Comparison of ENCODE assay signal across 14 cellular contexts in the genomic region with DNA sequence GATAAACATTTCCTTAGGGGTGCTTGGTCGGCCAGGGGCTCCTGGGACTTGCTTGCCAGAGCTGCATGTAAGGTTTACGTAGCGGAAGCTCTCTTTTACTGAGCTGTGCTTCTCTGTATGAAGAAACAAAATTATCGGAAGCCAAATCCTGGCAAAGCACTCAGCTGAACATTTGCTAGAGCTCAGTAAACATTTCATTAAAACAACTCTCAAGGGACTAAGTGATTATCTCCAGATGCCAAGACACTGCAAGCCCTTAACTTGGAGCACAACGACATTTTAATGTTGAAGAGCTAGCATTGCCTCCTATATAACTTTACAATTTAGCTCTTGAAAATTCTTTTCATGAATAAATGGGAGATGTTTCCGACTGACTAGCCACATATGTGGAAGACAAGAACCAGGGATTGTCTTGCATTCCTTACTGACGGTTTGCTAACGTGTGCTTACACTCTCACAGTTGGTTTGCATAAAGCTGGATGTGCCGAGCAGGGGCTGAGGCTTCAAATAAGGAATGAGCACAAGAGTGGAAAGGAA. TPM values are rescaled to one million over a fixed set of nuclear protein-coding genes. Genes with fewer than 3 reads are reported as not detected.
DNase-seq lines count a peak whose midpoint lies in the region; ATAC-seq and TF ChIP-seq lines count a peak whose summit lies in the region.
"Had no signal": no experiment of that assay in that cellular context is flagged by ENCODE, and none has a peak within 500 bp of the region (broad histone marks: within the 10 kb centered on the region; RNA-seq: fewer than 3 reads in every experiment).

No MANE protein-coding gene starts in this region.

- 0 out of 2 replicates have a peak overlapping the region, but pooled peaks have one; percentile 26 for H3K27ac ChIP-seq in GM23338 (ENCODE audit: low read depth)
- peak overlapping the region; percentile 58 for H3K27ac ChIP-seq in SK-N-MC
- H3K27ac ChIP-seq in hepatocyte, result peak overlapping the region; percentile 49
- peak overlapping the region; percentile 99 for H3K27ac ChIP-seq in stomach smooth muscle (ENCODE audit: low read length)
- H3K27ac ChIP-seq: pancreas, testis had no signal

- no peaks in the 10 kb centered on the region for H3F3A ChIP-seq in GM23338 (replicated peaks; ENCODE audit: low read depth)

- peaks cover 31% of the 10 kb centered on the region for H3K4me1 Mint-ChIP-seq in GM23338
- no peaks in the 10 kb centered on the region for H3K4me1 Mint-ChIP-seq in activated CD4-positive, alpha-beta memory T cell treated with anti-CD3 and anti-CD28 coated beads, Interleukin-2, amount 10 ng/mL, durations not matched to agents 7 days and 5 days
- H3K4me1 Mint-ChIP-seq: activated CD4-positive, alpha-beta T cell treated with anti-CD3 and anti-CD28 coated beads, Interleukin-2, amount 10 ng/mL, durations not matched to agents 7 days and 5 days; activated naive CD8-positive, alpha-beta T cell treated with anti-CD3 and anti-CD28 coated beads, Interleukin-2, amount 10 ng/mL, durations not matched to agents 7 days and 5 days had no signal

- H3K79me2 ChIP-seq in GM23338 (replicated peaks; ENCODE audit: insufficient read depth), result no peaks in the 10 kb centered on the region
- no peaks in the 10 kb centered on the region for H3K79me2 ChIP-seq in hepatocyte

- CTCF ChIA-PET in activated CD4-positive, alpha-beta memory T cell treated with anti-CD3 and anti-CD28 coated beads, Interleukin-2, amount 10 ng/mL, durations not matched to agents 7 days and 5 days (lab: Charles Lee), result interaction anchor here (1.4 to 2.2 kb wide), 2 partner anchors 32 to 33 kb away, joined by 3 to 6 read pairs; no protein-coding TSS in a partner anchor

- no peaks in the 10 kb centered on the region for H3K9me3 Mint-ChIP-seq in GM23338
- no peaks in the 10 kb centered on the region for H3K9me3 Mint-ChIP-seq in activated CD4-positive, alpha-beta memory T cell treated with anti-CD3 and anti-CD28 coated beads, Interleukin-2, amount 10 ng/mL, durations not matched to agents 7 days and 5 days
- H3K9me3 Mint-ChIP-seq: activated CD4-positive, alpha-beta T cell treated with anti-CD3 and anti-CD28 coated beads, Interleukin-2, amount 10 ng/mL, durations not matched to agents 7 days and 5 days; activated naive CD8-positive, alpha-beta T cell treated with anti-CD3 and anti-CD28 coated beads, Interleukin-2, amount 10 ng/mL, durations not matched to agents 7 days and 5 days had no signal

- WGBS in hepatocyte (ENCODE audit: low lambda C conversion rate, missing lambda C conversion rate), result 42% methylated on average over 9 of the region's 9 CpGs

- H3K4me1 ChIP-seq in GM23338 (ENCODE audit: insufficient read depth) (peaks cover 14% of the 10 kb centered on the region), hepatocyte (ENCODE audit: insufficient read depth) (peaks cover 19% of the 10 kb centered on the region), stomach smooth muscle (ENCODE audit: control insufficient read depth, insufficient read depth, low read length) (peaks cover 43% of the 10 kb centered on the region)
- H3K4me1 ChIP-seq: pancreas had no signal

- POLR2A ChIA-PET in activated CD4-positive, alpha-beta memory T cell treated with anti-CD3 and anti-CD28 coated beads, Interleukin-2, amount 10 ng/mL, durations not matched to agents 7 days and 5 days (lab: Charles Lee), result no interaction called here

- H3K4me3 ChIP-seq in GM23338 (no peak overlapping the region), SK-N-MC (peak overlapping the region; percentile 62), hepatocyte (no peak overlapping the region), stomach smooth muscle (ENCODE audit: low read length in 2 of 2) (peak overlapping the region; percentile 45 to 64)
- H3K4me3 ChIP-seq: K562, pancreas, testis had no signal

- DNase-seq in GM23338 (ENCODE audit: low spot score), result peak; percentile 22
- peak; percentile 99 for DNase-seq in SK-N-MC (ENCODE audit: low read depth, low spot score)
- peak; percentile 64 for DNase-seq in hepatocyte (ENCODE audit: low spot score)
- DNase-seq in NCI-H2029 treated with DMSO at 0.1 percent for 48 hours (lab: John Stamatoyannopoulos, UW), result no peak
- no peak for DNase-seq in effector CD8-positive, alpha-beta T cell (lab: John Stamatoyannopoulos, UW)
- no peak for DNase-seq in activated CD4-positive, alpha-beta memory T cell treated with anti-CD3 and anti-CD28 coated beads, Interleukin-2, amount 10 ng/mL, durations not matched to agents 7 days and 5 days
- DNase-seq: activated CD4-positive, alpha-beta T cell treated with anti-CD3 and anti-CD28 coated beads, Interleukin-2, amount 10 ng/mL, durations not matched to agents 7 days and 5 days; activated naive CD8-positive, alpha-beta T cell treated with anti-CD3 and anti-CD28 coated beads, Interleukin-2, amount 10 ng/mL, durations not matched to agents 7 days and 5 days; effector CD4-positive, alpha-beta T cell; NCI-H510A; pancreas; testis had no signal

- H3K4me3 Mint-ChIP-seq in GM23338, result no peak overlapping the region
- no peak overlapping the region for H3K4me3 Mint-ChIP-seq in activated CD4-positive, alpha-beta memory T cell treated with anti-CD3 and anti-CD28 coated beads, Interleukin-2, amount 10 ng/mL, durations not matched to agents 7 days and 5 days
- H3K4me3 Mint-ChIP-seq: activated CD4-positive, alpha-beta T cell treated with anti-CD3 and anti-CD28 coated beads, Interleukin-2, amount 10 ng/mL, durations not matched to agents 7 days and 5 days; activated naive CD8-positive, alpha-beta T cell treated with anti-CD3 and anti-CD28 coated beads, Interleukin-2, amount 10 ng/mL, durations not matched to agents 7 days and 5 days had no signal

- H4K20me1 ChIP-seq in GM23338 (replicated peaks; ENCODE audit: insufficient read depth), result no peaks in the 10 kb centered on the region
- no peaks in the 10 kb centered on the region for H4K20me1 ChIP-seq in hepatocyte (ENCODE audit: insufficient read depth, poor library complexity, severe bottlenecking)

- H3K36me3 ChIP-seq in GM23338 (ENCODE audit: insufficient read depth) (no peaks in the 10 kb centered on the region), SK-N-MC (ENCODE audit: insufficient read depth, low read length) (no peaks in the 10 kb centered on the region), hepatocyte (replicated peaks; ENCODE audit: insufficient read depth, low read depth) (no peaks in the 10 kb centered on the region), stomach smooth muscle (ENCODE audit: control insufficient read depth in 2 of 2, insufficient read depth in 2 of 2, low read length in 2 of 2) (no peaks in the 10 kb centered on the region)
- H3K36me3 ChIP-seq: pancreas had no signal

- H3K9ac ChIP-seq in SK-N-MC (ENCODE audit: insufficient read length) (no peak overlapping the region), stomach smooth muscle (ENCODE audit: low read length in 2 of 2) (peak overlapping the region; percentile 64 to 71)

- TF ChIP-seq CTCF in GM23338 (conservative IDR thresholded peaks at IDR 0.05; ENCODE audit: low read depth in 2 of 2) (no peak), hepatocyte (IDR thresholded peaks at IDR 0.05; ENCODE audit: poor library complexity) (no peak)

- no peaks in the 10 kb centered on the region for H3K27me3 ChIP-seq in GM23338 (ENCODE audit: insufficient read depth)
- no peaks in the 10 kb centered on the region for H3K27me3 ChIP-seq in hepatocyte
- no peaks in the 10 kb centered on the region for H3K27me3 ChIP-seq in stomach smooth muscle (ENCODE audit: control insufficient read depth in 1 of 2, insufficient read depth in 2 of 2, low read length in 2 of 2)
- H3K27me3 ChIP-seq: pancreas, testis had no signal

- peak overlapping the region; percentile 95 for H2AFZ ChIP-seq in GM23338
- H2AFZ ChIP-seq in hepatocyte, result no peak overlapping the region

- H3K27ac Mint-ChIP-seq in GM23338, result no peak overlapping the region
- no peak overlapping the region for H3K27ac Mint-ChIP-seq in activated CD4-positive, alpha-beta memory T cell treated with anti-CD3 and anti-CD28 coated beads, Interleukin-2, amount 10 ng/mL, durations not matched to agents 7 days and 5 days
- H3K27ac Mint-ChIP-seq: activated CD4-positive, alpha-beta T cell treated with anti-CD3 and anti-CD28 coated beads, Interleukin-2, amount 10 ng/mL, durations not matched to agents 7 days and 5 days; activated naive CD8-positive, alpha-beta T cell treated with anti-CD3 and anti-CD28 coated beads, Interleukin-2, amount 10 ng/mL, durations not matched to agents 7 days and 5 days had no signal

- H3K9me2 ChIP-seq in GM23338 (ENCODE audit: insufficient read depth) (no peaks in the 10 kb centered on the region), hepatocyte (replicated peaks; ENCODE audit: insufficient read depth) (no peaks in the 10 kb centered on the region)

- H3K36me3 Mint-ChIP-seq in GM23338 (ENCODE audit: low read depth), result no peaks in the 10 kb centered on the region
- H3K36me3 Mint-ChIP-seq in activated CD4-positive, alpha-beta memory T cell treated with anti-CD3 and anti-CD28 coated beads, Interleukin-2, amount 10 ng/mL, durations not matched to agents 7 days and 5 days (ENCODE audit: low read depth), result no peaks in the 10 kb centered on the region
- H3K36me3 Mint-ChIP-seq: activated naive CD8-positive, alpha-beta T cell treated with anti-CD3 and anti-CD28 coated beads, Interleukin-2, amount 10 ng/mL, durations not matched to agents 7 days and 5 days had no signal

- peaks cover 2% of the 10 kb centered on the region for H3K27me3 Mint-ChIP-seq in GM23338 (ENCODE audit: insufficient read depth, low read depth, poor library complexity)
- H3K27me3 Mint-ChIP-seq in activated CD4-positive, alpha-beta memory T cell treated with anti-CD3 and anti-CD28 coated beads, Interleukin-2, amount 10 ng/mL, durations not matched to agents 7 days and 5 days, result peaks cover 12% of the 10 kb centered on the region
- H3K27me3 Mint-ChIP-seq: activated naive CD8-positive, alpha-beta T cell treated with anti-CD3 and anti-CD28 coated beads, Interleukin-2, amount 10 ng/mL, durations not matched to agents 7 days and 5 days had no signal

- peak; percentile 18; the same call in 1 of the 3 replicates for ATAC-seq in GM23338
- ATAC-seq: K562, pancreas had no signal

- H3K9me3 ChIP-seq in SK-N-MC (ENCODE audit: low read depth, low read length) (no peaks in the 10 kb centered on the region), hepatocyte (ENCODE audit: low read depth) (no peaks in the 10 kb centered on the region), stomach smooth muscle (ENCODE audit: control insufficient read depth in 2 of 2, low read length in 2 of 2) (no peaks in the 10 kb centered on the region)
- H3K9me3 ChIP-seq: pancreas, testis had no signal

- no peak overlapping the region for H3K4me2 ChIP-seq in GM23338
- H3K4me2 ChIP-seq in hepatocyte, result peak overlapping the region; percentile 56

RNA-seq across cellular contexts. Expression of gene SCUBE2, which starts 43.3 kb away (rescaled TPM):
- 0.63 TPM in 1 of 2 replicates, not detected in the other for total RNA-seq in GM23338 (2014; rRNA removed; shearing (Covaris generic))
- polyA plus RNA-seq in GM23338 (2016; fragmentation: Nextera tagmentation; extraction: Ambion mirVana) (0.47 and 1.2 TPM in 2 replicates), hepatocyte (8.9 and 13.9 TPM in 2 replicates)
- total RNA-seq in hepatocyte, result 8.6 and 14.2 TPM in 2 replicates
- not detected for total RNA-seq in activated CD4-positive, alpha-beta memory T cell treated with anti-CD3 and anti-CD28 coated beads, Interleukin-2, amount 10 ng/mL, durations not matched to agents 7 days and 5 days
- total RNA-seq: activated naive CD8-positive, alpha-beta T cell treated with anti-CD3 and anti-CD28 coated beads, Interleukin-2, amount 10 ng/mL, durations not matched to agents 7 days and 5 days had no signal

RNA-seq across cellular contexts. Expression of gene NRIP3, which starts 44.3 kb away (rescaled TPM):
- total RNA-seq in GM23338 (2014; rRNA removed; shearing (Covaris generic)), result 7.9 and 8.0 TPM in 2 replicates
- polyA plus RNA-seq in GM23338 (2016; fragmentation: Nextera tagmentation; extraction: Ambion mirVana) (3.0 and 3.2 TPM in 2 replicates), hepatocyte (2.2 and 2.9 TPM in 2 replicates)
- total RNA-seq in hepatocyte, result 2.4 and 3.2 TPM in 2 replicates
- 1 to 10 TPM; 1.9 to 2.4 TPM for total RNA-seq in activated CD4-positive, alpha-beta memory T cell treated with anti-CD3 and anti-CD28 coated beads, Interleukin-2, amount 10 ng/mL, durations not matched to agents 7 days and 5 days

Comparison
In these comparisons a context has a peak if more than half of its experiments do, and no peak if none do; other contexts are left out.
1. DNase-seq: peak in GM23338 (single experiment), SK-N-MC (single experiment) and hepatocyte (single experiment); none in NCI-H2029 treated with DMSO at 0.1 percent for 48 hours (single experiment), effector CD8-positive, alpha-beta T cell (single experiment) and activated CD4-positive, alpha-beta memory T cell treated with anti-CD3 and anti-CD28 coated beads, Interleukin-2, amount 10 ng/mL, durations not matched to agents 7 days and 5 days (single experiment).
2. H3K27ac ChIP-seq: peak in every context shown above with its lines; median percentile 99 in stomach smooth muscle; 58 in SK-N-MC; 49 in hepatocyte; 26 in GM23338.
3. H3K4me3 ChIP-seq: peak in SK-N-MC (single experiment) and stomach smooth muscle (2 of 2); none in GM23338 (single experiment) and hepatocyte (single experiment).